ENCODE assay signal across 21 cellular contexts in the genomic region with DNA sequence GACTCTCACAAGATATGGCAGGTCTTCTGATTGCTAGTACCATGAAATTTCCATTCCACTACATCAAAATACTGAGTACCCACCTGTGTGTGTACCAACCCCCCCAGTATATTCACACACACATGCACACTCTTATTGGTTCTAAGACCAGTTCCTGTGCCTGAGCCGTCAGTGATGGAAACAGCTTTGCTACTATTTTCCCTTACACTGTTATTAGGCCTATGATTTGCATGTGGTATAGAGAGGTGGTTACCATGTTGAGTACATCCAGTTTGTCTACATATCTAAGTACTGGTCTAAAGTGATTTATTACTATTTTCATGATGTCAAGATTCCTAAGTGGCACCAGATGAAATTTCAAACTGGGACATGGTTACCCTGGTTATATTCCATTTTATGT.
A peak's percentile ranks its signal among the peaks of the same experiment; 100 is the strongest.
DNase-seq lines count a peak whose midpoint lies in the region; ATAC-seq, FAIRE-seq and TF ChIP-seq lines count a peak whose summit lies in the region.
"Had no signal": no experiment of that assay in that cellular context is flagged by ENCODE, and none has a peak within 500 bp of the region (broad histone marks: within the 10 kb centered on the region; RNA-seq: fewer than 3 reads in every experiment).

No MANE protein-coding gene starts in this region.

- no peak for TF ChIP-seq POLR2A in GM12891 (IDR thresholded peaks at IDR 0.05; ENCODE audit: low read depth, low read length)

- no peak overlapping the region for H2AFZ ChIP-seq in hepatocyte

- WGBS in hepatocyte (ENCODE audit: low lambda C conversion rate, missing lambda C conversion rate): 86% methylated on average over 1 of the region's 1 CpG

- H3K9me3 ChIP-seq in hepatocyte (ENCODE audit: low read depth): no peaks in the 10 kb centered on the region
- H3K9me3 ChIP-seq: heart left ventricle, left ventricle myocardium inferior, Peyer's patch, testis had no signal

- no peak overlapping the region for H3K27ac ChIP-seq in hepatocyte
- H3K27ac ChIP-seq: heart left ventricle, left ventricle myocardium inferior, Peyer's patch, testis, WERI-Rb-1 had no signal

- no peaks in the 10 kb centered on the region for H3K79me2 ChIP-seq in hepatocyte

- no peaks in the 10 kb centered on the region for H3K4me1 Mint-ChIP-seq in activated T-cell treated with anti-CD3 and anti-CD28 coated beads, Interleukin-2, amount 50 U/mL, for 24 hours (ENCODE audit: low read depth)
- H3K4me1 Mint-ChIP-seq: B cell, nephron progenitor cell had no signal

- H3K4me2 ChIP-seq in hepatocyte: no peak overlapping the region

- no peaks in the 10 kb centered on the region for H3K9me2 ChIP-seq in hepatocyte (replicated peaks; ENCODE audit: insufficient read depth)

- no peak for FAIRE-seq in GM12891 (lab: Jason Lieb, UNC)

- H3K36me3 Mint-ChIP-seq in activated T-cell treated with anti-CD3 and anti-CD28 coated beads, Interleukin-2, amount 50 U/mL, for 24 hours (ENCODE audit: low read depth): no peaks in the 10 kb centered on the region

- no peaks in the 10 kb centered on the region for H4K20me1 ChIP-seq in hepatocyte (ENCODE audit: insufficient read depth, poor library complexity, severe bottlenecking)

- H3K4me3 Mint-ChIP-seq in activated T-cell treated with anti-CD3 and anti-CD28 coated beads, Interleukin-2, amount 50 U/mL, for 24 hours: no peak overlapping the region
- H3K4me3 Mint-ChIP-seq: B cell, HFFc6, nephron progenitor cell had no signal

- no peaks in the 10 kb centered on the region for H3K27me3 ChIP-seq in hepatocyte
- H3K27me3 ChIP-seq: heart left ventricle, Peyer's patch, testis had no signal

- TF ChIP-seq CTCF in hepatocyte (IDR thresholded peaks at IDR 0.05; ENCODE audit: poor library complexity): no peak

- peak; percentile 78 for ATAC-seq in GM19351 (IDR thresholded peaks at IDR 0.05; ENCODE audit: unreplicated experiment)
- peak; percentile 53 for ATAC-seq in HG02642 (IDR thresholded peaks at IDR 0.05; ENCODE audit: poor library complexity, unreplicated experiment)
- ATAC-seq in HG03439 (IDR thresholded peaks at IDR 0.05; ENCODE audit: unreplicated experiment): peak; percentile 58
- ATAC-seq: heart left ventricle, sciatic nerve had no signal

- H3K4me3 ChIP-seq in hepatocyte: no peak overlapping the region
- H3K4me3 ChIP-seq: heart left ventricle, left ventricle myocardium inferior, Peyer's patch, testis had no signal

- H3K4me1 ChIP-seq in hepatocyte (ENCODE audit: insufficient read depth): no peaks in the 10 kb centered on the region
- H3K4me1 ChIP-seq: heart left ventricle, left ventricle myocardium inferior, Peyer's patch, testis had no signal

- no peak for DNase-seq in GM12891 (ENCODE audit: insufficient read length, low spot score)
- DNase-seq in stimulated activated CD4-positive, alpha-beta T cell treated with anti-CD3 and anti-CD28 coated beads, Interleukin-2, amount 100 ng/mL, for 24 hours: no peak
- DNase-seq in SKM-1 (lab: John Stamatoyannopoulos, UW; ENCODE audit: unreplicated experiment): no peak
- DNase-seq in hepatocyte (ENCODE audit: low spot score): no peak
- no peak for DNase-seq in activated T-cell treated with anti-CD3 and anti-CD28 coated beads, Interleukin-2, amount 50 U/mL, for 24 hours
- DNase-seq: activated gamma-delta T cell treated with Interleukin-2 at 50 U/mL for 16 hours; COR-L47; cortex of kidney; heart left ventricle; HFFc6; left ventricle myocardium inferior; nephron progenitor cell; Peyer's patch; stimulated activated CD4-positive, alpha-beta T cell treated with anti-CD3 and anti-CD28 coated beads, Interleukin-15, amount 100 ng/mL, for 24 hours; testis; WERI-Rb-1 had no signal

- no peak overlapping the region for H3K27ac Mint-ChIP-seq in activated T-cell treated with anti-CD3 and anti-CD28 coated beads, Interleukin-2, amount 50 U/mL, for 24 hours
- H3K27ac Mint-ChIP-seq: B cell, HFFc6, nephron progenitor cell had no signal

- no peaks in the 10 kb centered on the region for H3K36me3 ChIP-seq in hepatocyte (replicated peaks; ENCODE audit: insufficient read depth, low read depth)
- H3K36me3 ChIP-seq: heart left ventricle, left ventricle myocardium inferior, Peyer's patch, WERI-Rb-1 had no signal

- H3K9me3 Mint-ChIP-seq in activated T-cell treated with anti-CD3 and anti-CD28 coated beads, Interleukin-2, amount 50 U/mL, for 24 hours: no peaks in the 10 kb centered on the region
- H3K9me3 Mint-ChIP-seq: HFFc6 had no signal

- H3K27me3 Mint-ChIP-seq in activated T-cell treated with anti-CD3 and anti-CD28 coated beads, Interleukin-2, amount 50 U/mL, for 24 hours: no peaks in the 10 kb centered on the region
- H3K27me3 Mint-ChIP-seq: B cell had no signal

TF ChIP-seq in GM12891, 5 proteins besides CTCF, POLR2A, EP300 and RAD21:
- TF ChIP-seq TAF1 (IDR thresholded peaks at IDR 0.05; ENCODE audit: low read depth, low read length) (no peak), POU2F2 (IDR thresholded peaks at IDR 0.05; ENCODE audit: low read depth, low read length) (0 out of 2 replicates have a peak, but pooled peaks have one; percentile 14), SPI1 (IDR thresholded peaks at IDR 0.05; ENCODE audit: low read depth, low read length) (no peak), POLR2AphosphoS5 (IDR thresholded peaks at IDR 0.05; ENCODE audit: low read depth, low read length) (no peak), PAX5 (IDR thresholded peaks at IDR 0.05; ENCODE audit: insufficient read depth, low read length, severe bottlenecking) (no peak)
